Comparison of ENCODE assay signal across 34 cellular contexts in the genomic region with DNA sequence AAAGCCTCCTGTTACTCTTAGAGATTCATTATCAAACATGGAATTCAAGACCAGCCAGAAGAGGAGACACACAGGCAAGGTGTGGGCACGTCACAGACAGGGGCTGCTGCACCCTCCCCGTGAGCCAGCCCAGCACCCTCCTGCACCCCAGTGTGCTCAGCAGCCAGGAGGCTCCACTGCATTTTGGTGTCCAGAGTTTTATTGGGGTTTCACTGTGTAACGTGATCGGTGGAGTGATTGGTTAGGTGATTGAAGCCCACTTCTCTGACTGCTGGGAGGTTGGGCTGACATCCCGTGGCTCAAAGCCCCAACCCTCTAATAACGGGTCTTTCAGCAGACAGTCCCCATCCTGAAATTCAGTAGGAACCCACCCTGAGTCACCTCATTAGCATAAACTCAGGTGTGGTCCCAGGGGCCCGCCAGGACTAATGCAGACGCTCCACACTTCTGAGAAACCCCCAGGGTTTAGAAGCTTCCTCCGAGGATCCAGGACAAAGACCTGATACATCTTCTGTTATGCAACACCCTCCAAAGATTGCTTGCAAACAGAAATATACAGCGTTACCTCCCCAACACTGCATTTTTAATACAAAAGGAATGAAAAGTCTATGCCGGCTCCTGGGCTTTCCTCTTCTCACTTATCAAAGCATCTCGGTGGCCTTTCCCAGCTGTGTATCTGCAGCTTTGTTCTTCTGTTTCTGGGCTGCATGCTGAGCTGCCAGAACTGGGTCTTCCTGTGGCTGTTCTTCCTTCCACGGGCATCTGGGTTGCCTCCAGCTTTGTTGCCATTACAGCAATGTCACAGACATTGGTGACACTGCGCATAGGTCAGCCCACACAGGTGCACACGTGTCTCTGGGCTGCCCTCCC. TPM values are rescaled to one million over a fixed set of nuclear protein-coding genes. Genes with fewer than 3 reads are reported as not detected.
DNase-seq lines count a peak whose midpoint lies in the region; ATAC-seq and TF ChIP-seq lines count a peak whose summit lies in the region.
"Had no signal": no experiment of that assay in that cellular context is flagged by ENCODE, and none has a peak within 500 bp of the region (broad histone marks: within the 10 kb centered on the region; RNA-seq: fewer than 3 reads in every experiment).

No MANE protein-coding gene starts in this region.

- H3K36me3 Mint-ChIP-seq in osteocyte (ENCODE audit: unreplicated experiment): no peaks in the 10 kb centered on the region
- H3K36me3 Mint-ChIP-seq: activated naive CD8-positive, alpha-beta T cell treated with anti-CD3 and anti-CD28 coated beads, Interleukin-2, amount 10 ng/mL, durations not matched to agents 7 days and 5 days; CD8-positive, alpha-beta memory T cell; immature natural killer cell; memory B cell; stimulated activated effector memory CD8-positive, alpha-beta T cell treated with anti-CD3 and anti-CD28 coated beads, Interleukin-12 subunit alpha, Interleukin-12 subunit beta, amount 100 ng/mL, for 72 hours; WTC11 had no signal

- no peak for ATAC-seq in GM21786 (IDR thresholded peaks at IDR 0.05; ENCODE audit: unreplicated experiment)
- no peak for ATAC-seq in GM21360 (IDR thresholded peaks at IDR 0.05; ENCODE audit: unreplicated experiment)
- no peak for ATAC-seq in HG02610 (IDR thresholded peaks at IDR 0.05; ENCODE audit: unreplicated experiment)
- ATAC-seq: gastrocnemius medialis; left lobe of liver; stimulated activated effector memory CD8-positive, alpha-beta T cell treated with anti-CD3 and anti-CD28 coated beads, Interleukin-12 subunit alpha, Interleukin-12 subunit beta, amount 100 ng/mL, for 72 hours; WTC11 had no signal

- TF ChIP-seq CTCF in BE2C (IDR thresholded peaks at IDR 0.05; ENCODE audit: low read depth, low read length): no peak
- no peak for TF ChIP-seq CTCF in coronary artery (IDR thresholded peaks at IDR 0.05)
- no peak for TF ChIP-seq CTCF in osteocyte (IDR thresholded peaks at IDR 0.05)

- no peak overlapping the region for H3K27ac Mint-ChIP-seq in osteocyte (ENCODE audit: unreplicated experiment)
- H3K27ac Mint-ChIP-seq: activated naive CD8-positive, alpha-beta T cell treated with anti-CD3 and anti-CD28 coated beads, Interleukin-2, amount 10 ng/mL, durations not matched to agents 7 days and 5 days; CD8-positive, alpha-beta memory T cell; immature natural killer cell; memory B cell; stimulated activated effector memory CD8-positive, alpha-beta T cell treated with anti-CD3 and anti-CD28 coated beads, Interleukin-12 subunit alpha, Interleukin-12 subunit beta, amount 100 ng/mL, for 72 hours; WTC11 had no signal

- H3K27ac ChIP-seq in coronary artery: no peak overlapping the region
- H3K27ac ChIP-seq: gastrocnemius medialis, GM23248, Peyer's patch, suprapubic skin, uterus had no signal

- no peak overlapping the region for H3K4me3 Mint-ChIP-seq in osteocyte (ENCODE audit: unreplicated experiment)
- H3K4me3 Mint-ChIP-seq: activated naive CD8-positive, alpha-beta T cell treated with anti-CD3 and anti-CD28 coated beads, Interleukin-2, amount 10 ng/mL, durations not matched to agents 7 days and 5 days; CD8-positive, alpha-beta memory T cell; immature natural killer cell; memory B cell; stimulated activated effector memory CD8-positive, alpha-beta T cell treated with anti-CD3 and anti-CD28 coated beads, Interleukin-12 subunit alpha, Interleukin-12 subunit beta, amount 100 ng/mL, for 72 hours; WTC11 had no signal

- DNase-seq in 8988T: peak; percentile 12
- peak; percentile 16 for DNase-seq in BE2C
- DNase-seq in coronary artery (ENCODE audit: low spot score): peak; percentile 57
- DNase-seq in osteocyte (ENCODE audit: extremely low spot score, unreplicated experiment): peak; percentile 38
- no peak for DNase-seq in AG08395 (ENCODE audit: low spot score)
- DNase-seq: activated CD4-positive, alpha-beta T cell treated with anti-CD3 and anti-CD28 coated beads, Interleukin-2, amount 50 U/mL, for 1 hour; activated gamma-delta T cell; activated naive CD8-positive, alpha-beta T cell treated with anti-CD3 and anti-CD28 coated beads, Interleukin-2, amount 10 ng/mL, durations not matched to agents 7 days and 5 days; caudate nucleus; CD8-positive, alpha-beta memory T cell; DMS 273 treated with DMSO at 0.1 percent for 48 hours; EL; GM23248; immature natural killer cell; NCI-H1092 treated with DMSO at 0.1 percent for 48 hours; NCI-H1930; NCI-H526 treated with DMSO at 0.1 percent for 48 hours; SHP77 treated with DMSO at 0.1 percent for 48 hours; stimulated activated CD4-positive, alpha-beta T cell treated with anti-CD3 and anti-CD28 coated beads, Interleukin-4, amount 100 ng/mL, for 24 hours; uterus had no signal

- H3K4me3 ChIP-seq in BE2C (ENCODE audit: low read depth, low read length): no peak overlapping the region
- no peak overlapping the region for H3K4me3 ChIP-seq in coronary artery
- H3K4me3 ChIP-seq: gastrocnemius medialis, GM23248, Peyer's patch, suprapubic skin, uterus had no signal

- no peaks in the 10 kb centered on the region for H3K9me3 Mint-ChIP-seq in osteocyte (ENCODE audit: unreplicated experiment)
- H3K9me3 Mint-ChIP-seq: activated naive CD8-positive, alpha-beta T cell treated with anti-CD3 and anti-CD28 coated beads, Interleukin-2, amount 10 ng/mL, durations not matched to agents 7 days and 5 days; CD8-positive, alpha-beta memory T cell; immature natural killer cell; memory B cell; stimulated activated effector memory CD8-positive, alpha-beta T cell treated with anti-CD3 and anti-CD28 coated beads, Interleukin-12 subunit alpha, Interleukin-12 subunit beta, amount 100 ng/mL, for 72 hours; WTC11 had no signal

- H3K4me1 Mint-ChIP-seq in osteocyte (ENCODE audit: unreplicated experiment): peaks cover 6% of the 10 kb centered on the region
- H3K4me1 Mint-ChIP-seq: activated naive CD8-positive, alpha-beta T cell treated with anti-CD3 and anti-CD28 coated beads, Interleukin-2, amount 10 ng/mL, durations not matched to agents 7 days and 5 days; CD8-positive, alpha-beta memory T cell; immature natural killer cell; memory B cell; stimulated activated effector memory CD8-positive, alpha-beta T cell treated with anti-CD3 and anti-CD28 coated beads, Interleukin-12 subunit alpha, Interleukin-12 subunit beta, amount 100 ng/mL, for 72 hours had no signal

- H3K9me3 ChIP-seq in BE2C: no peaks in the 10 kb centered on the region
- H3K9me3 ChIP-seq: gastrocnemius medialis, Peyer's patch, suprapubic skin, uterus had no signal

- peaks cover 26% of the 10 kb centered on the region for H3K27me3 Mint-ChIP-seq in osteocyte (ENCODE audit: unreplicated experiment)
- H3K27me3 Mint-ChIP-seq: activated naive CD8-positive, alpha-beta T cell treated with anti-CD3 and anti-CD28 coated beads, Interleukin-2, amount 10 ng/mL, durations not matched to agents 7 days and 5 days had no signal

- peaks cover 8% of the 10 kb centered on the region for H3K4me1 ChIP-seq in BE2C
- H3K4me1 ChIP-seq: gastrocnemius medialis had no signal

- no peaks in the 10 kb centered on the region for H3K36me3 ChIP-seq in BE2C
- H3K36me3 ChIP-seq: gastrocnemius medialis, Peyer's patch, suprapubic skin, uterus had no signal

- no peaks in the 10 kb centered on the region for H3K27me3 ChIP-seq in BE2C
- H3K27me3 ChIP-seq: gastrocnemius medialis, Peyer's patch, uterus had no signal

RNA-seq across cellular contexts. Expression of gene SNED1, which starts 43.7 kb away (rescaled TPM):
- 1.6 TPM for polyA plus RNA-seq in BE2C (2012; ENCODE audit: insufficient read depth, insufficient read length, low read depth)
- 17.6 and 19.4 TPM in 2 replicates for total RNA-seq in osteocyte

RNA-seq across cellular contexts. Expression of gene CROCC2, which starts 48.5 kb away (rescaled TPM):
- polyA plus RNA-seq in BE2C (2012; ENCODE audit: insufficient read depth, insufficient read length, low read depth): not detected
- not detected in 2 replicates for total RNA-seq in osteocyte
- total RNA-seq: activated naive CD8-positive, alpha-beta T cell treated with anti-CD3 and anti-CD28 coated beads, Interleukin-2, amount 10 ng/mL, durations not matched to agents 7 days and 5 days; astrocyte; CD8-positive, alpha-beta memory T cell; dermis microvascular lymphatic vessel endothelial cell; myocyte; suprapubic skin; WTC11 had no signal
- polyA plus RNA-seq: CD8-positive, alpha-beta memory T cell; GM23248; immature natural killer cell had no signal

RNA-seq across cellular contexts. Expression of gene MAB21L4, which starts 58.7 kb away (rescaled TPM):
- not detected for polyA plus RNA-seq in BE2C (2012; ENCODE audit: insufficient read depth, insufficient read length, low read depth)
- total RNA-seq in osteocyte: not detected in 2 replicates
- total RNA-seq: activated naive CD8-positive, alpha-beta T cell treated with anti-CD3 and anti-CD28 coated beads, Interleukin-2, amount 10 ng/mL, durations not matched to agents 7 days and 5 days; CD8-positive, alpha-beta memory T cell; dermis microvascular lymphatic vessel endothelial cell; gastrocnemius medialis; GM23248; myocyte; omental fat pad; WTC11 had no signal
- polyA plus RNA-seq: CD8-positive, alpha-beta memory T cell; GM23248; immature natural killer cell had no signal
